22 cellular contexts compared by ENCODE assay signal in genomic region chr7:126185959-126186580, GRCh38.
A peak's percentile ranks its signal among the peaks of the same experiment; 100 is the strongest.
DNase-seq lines count a peak whose midpoint lies in the region; ATAC-seq and TF ChIP-seq lines count a peak whose summit lies in the region.
"Had no signal": no experiment of that assay in that cellular context is flagged by ENCODE, and none has a peak within 500 bp of the region (broad histone marks: within the 10 kb centered on the region; RNA-seq: fewer than 3 reads in every experiment).

No MANE protein-coding gene starts in this region.

- peak overlapping the region; percentile 80; the same call in 1 of the 2 replicates for H3K27ac Mint-ChIP-seq in GM23338
- no peak overlapping the region for H3K27ac Mint-ChIP-seq in progenitor cell of endocrine pancreas

- H3K4me1 Mint-ChIP-seq in GM23338 (peaks cover 13% of the 10 kb centered on the region), progenitor cell of endocrine pancreas (ENCODE audit: low read depth) (peaks cover 3% of the 10 kb centered on the region)

- no peaks in the 10 kb centered on the region for H3K79me2 ChIP-seq in GM23338 (replicated peaks; ENCODE audit: insufficient read depth)

- H3F3A ChIP-seq in GM23338 (replicated peaks; ENCODE audit: low read depth) = no peaks in the 10 kb centered on the region

- TF ChIP-seq CTCF in GM23338 (conservative IDR thresholded peaks at IDR 0.05; ENCODE audit: low read depth in 2 of 2) (no peak), astrocyte of the cerebellum (IDR thresholded peaks at IDR 0.05; ENCODE audit: low read depth, low read length, missing control alignments) (no peak), progenitor cell of endocrine pancreas (IDR thresholded peaks at IDR 0.05; ENCODE audit: unreplicated experiment) (no peak)

- H3K27me3 Mint-ChIP-seq in GM23338 (ENCODE audit: insufficient read depth, low read depth, poor library complexity) = peaks cover 3% of the 10 kb centered on the region
- no peaks in the 10 kb centered on the region for H3K27me3 Mint-ChIP-seq in progenitor cell of endocrine pancreas

- H2AFZ ChIP-seq in GM23338 = peak overlapping the region; percentile 90

- peak; percentile 92 for ATAC-seq in GM23338
- no peak for ATAC-seq in GM21423 (IDR thresholded peaks at IDR 0.05; ENCODE audit: unreplicated experiment)
- ATAC-seq: HCT116, left lung had no signal

- H3K27me3 ChIP-seq in GM23338 (ENCODE audit: insufficient read depth) = no peaks in the 10 kb centered on the region
- H3K27me3 ChIP-seq: left lung, ovary had no signal

- peak overlapping the region; percentile 24; the same call in 1 of the 2 replicates for H3K4me2 ChIP-seq in GM23338

- H3K27ac ChIP-seq in GM23338 (ENCODE audit: low read depth) = no peak overlapping the region
- H3K27ac ChIP-seq: left lung, ovary had no signal

- H3K9me2 ChIP-seq in GM23338 (ENCODE audit: insufficient read depth) = no peaks in the 10 kb centered on the region

- no peaks in the 10 kb centered on the region; the same call in 2 of the 3 replicates for H3K9me3 Mint-ChIP-seq in GM23338
- peaks cover 17% of the 10 kb centered on the region for H3K9me3 Mint-ChIP-seq in progenitor cell of endocrine pancreas (ENCODE audit: low read depth)

- DNase-seq in GM23338 (ENCODE audit: low spot score) = peak; percentile 52
- peak; percentile 36 for DNase-seq in NCI-H1436 treated with DMSO at 0.1 percent for 48 hours (lab: John Stamatoyannopoulos, UW)
- DNase-seq in astrocyte of the cerebellum (ENCODE audit: low read depth) = peak; percentile 22
- peak; percentile 92 for DNase-seq in islet precursor cell
- DNase-seq in progenitor cell of endocrine pancreas (ENCODE audit: low spot score, unreplicated experiment) = no peak
- DNase-seq in OCI-M2 (lab: John Stamatoyannopoulos, UW; ENCODE audit: unreplicated experiment) = no peak
- no peak for DNase-seq in activated naive CD4-positive, alpha-beta T cell treated with Interleukin-2 at 50 U/mL for 16 hours
- DNase-seq: activated CD4-positive, alpha-beta T cell treated with anti-CD3 and anti-CD28 coated beads for 4 hours; activated CD8-positive, alpha-beta memory T cell treated with anti-CD3 and anti-CD28 coated beads, Interleukin-2, amount 50 U/mL, for 4 hours; activated naive CD4-positive, alpha-beta T cell; AML-193; Calu3; GF-D8; hypothalamus; ovary; Right ventricle myocardium superior; stimulated activated CD4-positive, alpha-beta T cell treated with anti-CD3 and anti-CD28 coated beads, Interleukin-4, amount 100 ng/mL, for 24 hours; stimulated activated CD8-positive, alpha-beta memory T cell treated with anti-CD3 and anti-CD28 coated beads, Interleukin-4, amount 100 ng/mL, for 48 hours; T-helper 2 cell had no signal

- H3K4me3 ChIP-seq in GM23338 = no peak overlapping the region
- no peak overlapping the region for H3K4me3 ChIP-seq in astrocyte of the cerebellum (ENCODE audit: low read depth, low read length)
- H3K4me3 ChIP-seq: left lung, ovary had no signal

- H3K36me3 Mint-ChIP-seq in GM23338 (ENCODE audit: low read depth) (no peaks in the 10 kb centered on the region), progenitor cell of endocrine pancreas (ENCODE audit: insufficient read depth) (no peaks in the 10 kb centered on the region)

- H3K4me1 ChIP-seq in GM23338 (ENCODE audit: insufficient read depth) = peaks cover 8% of the 10 kb centered on the region; the same call in 1 of the 2 replicates
- H3K4me1 ChIP-seq: left lung had no signal

- H3K36me3 ChIP-seq in GM23338 (ENCODE audit: insufficient read depth) = no peaks in the 10 kb centered on the region
- H3K36me3 ChIP-seq: left lung, ovary had no signal

- H3K4me3 Mint-ChIP-seq in GM23338 (no peak overlapping the region), progenitor cell of endocrine pancreas (ENCODE audit: low read depth) (no peak overlapping the region)

- no peaks in the 10 kb centered on the region for H4K20me1 ChIP-seq in GM23338 (replicated peaks; ENCODE audit: insufficient read depth)

- in situ Hi-C loops in astrocyte of the cerebellum (cut with HindIII; ENCODE audit: low sequenced_read_pairs) = no loop called here

TF ChIP-seq in GM23338, 12 proteins besides CTCF, POLR2A, EP300 and RAD21 (continues in another document):
- TF ChIP-seq, protein P1, sequence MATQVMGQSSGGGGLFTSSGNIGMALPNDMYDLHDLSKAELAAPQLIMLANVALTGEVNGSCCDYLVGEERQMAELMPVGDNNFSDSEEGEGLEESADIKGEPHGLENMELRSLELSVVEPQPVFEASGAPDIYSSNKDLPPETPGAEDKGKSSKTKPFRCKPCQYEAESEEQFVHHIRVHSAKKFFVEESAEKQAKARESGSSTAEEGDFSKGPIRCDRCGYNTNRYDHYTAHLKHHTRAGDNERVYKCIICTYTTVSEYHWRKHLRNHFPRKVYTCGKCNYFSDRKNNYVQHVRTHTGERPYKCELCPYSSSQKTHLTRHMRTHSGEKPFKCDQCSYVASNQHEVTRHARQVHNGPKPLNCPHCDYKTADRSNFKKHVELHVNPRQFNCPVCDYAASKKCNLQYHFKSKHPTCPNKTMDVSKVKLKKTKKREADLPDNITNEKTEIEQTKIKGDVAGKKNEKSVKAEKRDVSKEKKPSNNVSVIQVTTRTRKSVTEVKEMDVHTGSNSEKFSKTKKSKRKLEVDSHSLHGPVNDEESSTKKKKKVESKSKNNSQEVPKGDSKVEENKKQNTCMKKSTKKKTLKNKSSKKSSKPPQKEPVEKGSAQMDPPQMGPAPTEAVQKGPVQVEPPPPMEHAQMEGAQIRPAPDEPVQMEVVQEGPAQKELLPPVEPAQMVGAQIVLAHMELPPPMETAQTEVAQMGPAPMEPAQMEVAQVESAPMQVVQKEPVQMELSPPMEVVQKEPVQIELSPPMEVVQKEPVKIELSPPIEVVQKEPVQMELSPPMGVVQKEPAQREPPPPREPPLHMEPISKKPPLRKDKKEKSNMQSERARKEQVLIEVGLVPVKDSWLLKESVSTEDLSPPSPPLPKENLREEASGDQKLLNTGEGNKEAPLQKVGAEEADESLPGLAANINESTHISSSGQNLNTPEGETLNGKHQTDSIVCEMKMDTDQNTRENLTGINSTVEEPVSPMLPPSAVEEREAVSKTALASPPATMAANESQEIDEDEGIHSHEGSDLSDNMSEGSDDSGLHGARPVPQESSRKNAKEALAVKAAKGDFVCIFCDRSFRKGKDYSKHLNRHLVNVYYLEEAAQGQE (IDR thresholded peaks at IDR 0.05; ENCODE audit: unreplicated experiment) = no peak
- TF ChIP-seq POLR2AphosphoS5 (IDR thresholded peaks at IDR 0.05; ENCODE audit: low read depth) (no peak), ZNF462 (CRISPR knock-in tag; IDR thresholded peaks at IDR 0.05) (no peak), JUNB (IDR thresholded peaks at IDR 0.05; ENCODE audit: unreplicated experiment) (no peak)

Comparison
In these comparisons a context has a peak if more than half of its experiments do, and no peak if none do; other contexts are left out.
1. DNase-seq: peak in GM23338 (single experiment), NCI-H1436 treated with DMSO at 0.1 percent for 48 hours (single experiment), astrocyte of the cerebellum (single experiment) and islet precursor cell (single experiment); none in progenitor cell of endocrine pancreas (single experiment), OCI-M2 (single experiment) and activated naive CD4-positive, alpha-beta T cell treated with Interleukin-2 at 50 U/mL for 16 hours (single experiment).